14 cellular contexts compared by ENCODE assay signal in genomic region chr4:73231518-73232487, GRCh38.
"Had no signal": no experiment of that assay in that cellular context is flagged by ENCODE, and none has a peak within 500 bp of the region (broad histone marks: within the 10 kb centered on the region; RNA-seq: fewer than 3 reads in every experiment).

No MANE protein-coding gene starts in this region.

- DNase-seq: activated CD4-positive, alpha-beta T cell treated with anti-CD3 and anti-CD28 coated beads, Interleukin-2, amount 50 U/mL, for 48 hours; adrenal gland; caudate nucleus; colonic mucosa; left ventricle myocardium inferior; mesenchymal stem cell; pancreas; stimulated activated CD4-positive, alpha-beta T cell treated with anti-CD3 and anti-CD28 coated beads, Interleukin-12 subunit alpha, Interleukin-12 subunit beta, amount 100 ng/mL, for 4 hours; stimulated activated CD4-positive, alpha-beta T cell treated with anti-CD3 and anti-CD28 coated beads, Interleukin-2, amount 100 ng/mL, for 24 hours; SW 1271; uterus had no signal

- H3K9me3 ChIP-seq: adrenal gland, colonic mucosa, left ventricle myocardium inferior, pancreas, uterus had no signal

- H3K27me3 ChIP-seq: adrenal gland, colonic mucosa, hepatocyte, pancreas, uterus had no signal

- H3K4me3 ChIP-seq: adrenal gland, colonic mucosa, hepatocyte, left ventricle myocardium inferior, pancreas, uterus had no signal

- H3K4me3 Mint-ChIP-seq: stimulated activated memory B cell treated with anti-CD40 and anti-IgM and Interleukin-4, amounts not matched to agents 10 μg/mL and 1 μg/mL and 100 μg/mL, for 72 hours had no signal

- H3K36me3 ChIP-seq: adrenal gland, colonic mucosa, pancreas, uterus had no signal

- H3K4me1 ChIP-seq: colonic mucosa, pancreas, uterus had no signal

- H3K27ac ChIP-seq: adrenal gland, colonic mucosa, hepatocyte, left ventricle myocardium inferior, pancreas, uterus had no signal

- H3K27me3 Mint-ChIP-seq: stimulated activated memory B cell treated with anti-CD40 and anti-IgM and Interleukin-4, amounts not matched to agents 10 μg/mL and 1 μg/mL and 100 μg/mL, for 72 hours had no signal

- ATAC-seq: activated CD4-positive, CD25-positive, alpha-beta regulatory T cell treated with anti-CD3 and anti-CD28 coated beads, Interleukin-2, amount 50 U/mL, for 24 hours; pancreas; stimulated activated memory B cell treated with anti-CD40 and anti-IgM and Interleukin-4, amounts not matched to agents 10 μg/mL and 1 μg/mL and 100 μg/mL, for 72 hours had no signal

- H3K9me3 Mint-ChIP-seq: stimulated activated memory B cell treated with anti-CD40 and anti-IgM and Interleukin-4, amounts not matched to agents 10 μg/mL and 1 μg/mL and 100 μg/mL, for 72 hours had no signal
